Comparison of ENCODE assay signal across 8 cellular contexts in genomic region chr12:100163416-100164152, GRCh38. TPM values are rescaled to one million over a fixed set of nuclear protein-coding genes. Genes with fewer than 3 reads are reported as not detected.
DNase-seq lines count a peak whose midpoint lies in the region; ATAC-seq and TF ChIP-seq lines count a peak whose summit lies in the region.

No MANE protein-coding gene starts in this region.

- H3K4me3 Mint-ChIP-seq in Calu3 (ENCODE audit: low read depth, unreplicated experiment) = peak overlapping the region; percentile 65
- H3K4me3 Mint-ChIP-seq in activated T-cell treated with anti-CD3 and anti-CD28 coated beads, Interleukin-2, amount 50 U/mL, for 4 hours = peak overlapping the region; percentile 57
- peak overlapping the region; percentile 62 to 79 (median 72) for H3K4me3 Mint-ChIP-seq in naive thymus-derived CD8-positive, alpha-beta T cell

- H3K9me3 ChIP-seq in HUES6 (ENCODE audit: control insufficient read depth, insufficient read depth, low read depth, low read length) (peaks cover 5% of the 10 kb centered on the region; the same call in 1 of the 2 replicates), esophagus squamous epithelium (no peaks in the 10 kb centered on the region)

- H3K9ac ChIP-seq in HUES6 (ENCODE audit: low read length) = peak overlapping the region; percentile 4

- H3K4me3 ChIP-seq in HUES6 (ENCODE audit: low read depth, low read length) (peak overlapping the region; percentile 39), esophagus squamous epithelium (peak overlapping the region in 3 of 4 donors; percentile 18 to 52 (median 27))

- peak; percentile 88 for DNase-seq in Calu3
- DNase-seq in OCI-M1 (lab: John Stamatoyannopoulos, UW) = peak; percentile 91
- DNase-seq in activated T-cell treated with anti-CD3 and anti-CD28 coated beads, Interleukin-2, amount 50 U/mL, for 4 hours = peak; percentile 61
- DNase-seq in esophagus squamous epithelium (lab: John Stamatoyannopoulos, UW) = peak; percentile 10
- peak; percentile 46 to 79 (median 61) for DNase-seq in naive thymus-derived CD8-positive, alpha-beta T cell
- DNase-seq in stimulated activated naive CD4-positive, alpha-beta T cell treated with Interleukin-2 at 50 U/mL for 16 hours (lab: John Stamatoyannopoulos, UW) = peak; percentile 56

- H3K27me3 ChIP-seq in HUES6 (ENCODE audit: control insufficient read depth, insufficient read depth, low read length) = no peaks in the 10 kb centered on the region
- H3K27me3 ChIP-seq in esophagus squamous epithelium = no peaks in the 10 kb centered on the region

- 1 to 3% methylated on average over 16 of the region's 16 CpGs for WGBS in esophagus squamous epithelium, 2 donors

- H3K4me1 ChIP-seq in HUES6 (ENCODE audit: control insufficient read depth, insufficient read depth, low read length) = peaks cover 35% of the 10 kb centered on the region
- peaks cover 0 to 22% (median 7%) of the 10 kb centered on the region in 3 donors for H3K4me1 ChIP-seq in esophagus squamous epithelium

- peaks cover 13% of the 10 kb centered on the region for H3K4me1 Mint-ChIP-seq in Calu3 (ENCODE audit: low read depth, unreplicated experiment)
- peaks cover 8% of the 10 kb centered on the region for H3K4me1 Mint-ChIP-seq in activated T-cell treated with anti-CD3 and anti-CD28 coated beads, Interleukin-2, amount 50 U/mL, for 4 hours (ENCODE audit: low read depth)
- peaks cover 0 to 11% (median 10%) of the 10 kb centered on the region in 4 donors for H3K4me1 Mint-ChIP-seq in naive thymus-derived CD8-positive, alpha-beta T cell

- CTCF ChIA-PET in Calu3 (lab: Charles Lee) = interaction anchor here (0.6 to 1.8 kb wide), 7 partner anchors 9 to 348 kb away, joined by 3 to 11 read pairs (median 4); partner anchors contain the start of gene ACTR6

- TF ChIP-seq POLR2A in esophagus squamous epithelium (IDR thresholded peaks at IDR 0.05) = no peak

- peak overlapping the region; percentile 21; the same call in 1 of the 2 replicates for H3K27ac ChIP-seq in HUES6 (ENCODE audit: low read depth, low read length)
- H3K27ac ChIP-seq in esophagus squamous epithelium = peak overlapping the region in 1 of 4 donors; percentile 2

- TF ChIP-seq CTCF in Calu3 (IDR thresholded peaks at IDR 0.05; ENCODE audit: unreplicated experiment) = no peak
- peak in 3 of 6 experiments; percentile 4 to 44 (median 25) for TF ChIP-seq CTCF in esophagus squamous epithelium (IDR thresholded peaks at IDR 0.05)

- intact Hi-C loops in Calu3 (cut with micrococcal nuclease; ENCODE audit: unreplicated experiment) (no loop called here), esophagus squamous epithelium (cut with DNase I) (no loop called here)

- H3K27ac Mint-ChIP-seq in Calu3 (ENCODE audit: unreplicated experiment) = peak overlapping the region; percentile 14
- H3K27ac Mint-ChIP-seq in naive thymus-derived CD8-positive, alpha-beta T cell = peak overlapping the region in 3 of 10 donors; percentile 22 to 83 (median 39)

- H3K36me3 Mint-ChIP-seq in Calu3 (ENCODE audit: insufficient read depth, unreplicated experiment) = peaks cover 9% of the 10 kb centered on the region
- peaks cover 4% of the 10 kb centered on the region for H3K36me3 Mint-ChIP-seq in activated T-cell treated with anti-CD3 and anti-CD28 coated beads, Interleukin-2, amount 50 U/mL, for 4 hours (ENCODE audit: insufficient read depth)
- peaks cover 0 to under 1% (median 0%) of the 10 kb centered on the region in 3 donors for H3K36me3 Mint-ChIP-seq in naive thymus-derived CD8-positive, alpha-beta T cell

- no peaks in the 10 kb centered on the region for H3K9me3 Mint-ChIP-seq in Calu3 (ENCODE audit: low read depth, unreplicated experiment)
- H3K9me3 Mint-ChIP-seq in activated T-cell treated with anti-CD3 and anti-CD28 coated beads, Interleukin-2, amount 50 U/mL, for 4 hours = no peaks in the 10 kb centered on the region
- no peaks in the 10 kb centered on the region for H3K9me3 Mint-ChIP-seq in naive thymus-derived CD8-positive, alpha-beta T cell

- peak; percentile 99 for ATAC-seq in GM21528 (IDR thresholded peaks at IDR 0.05; ENCODE audit: low FRiP score, unreplicated experiment)
- peak; percentile 100 for ATAC-seq in activated T-cell treated with anti-CD3 and anti-CD28 coated beads, Interleukin-2, amount 50 U/mL, for 4 hours
- ATAC-seq in naive thymus-derived CD8-positive, alpha-beta T cell = peak; percentile 100

- POLR2A ChIA-PET in naive thymus-derived CD8-positive, alpha-beta T cell (lab: Charles Lee) = interaction anchor here (2.0 kb wide), 1 partner anchor 37 kb away, joined by 10 read pairs; the partner anchor contains the start of gene ACTR6

- H3K27me3 Mint-ChIP-seq in Calu3 (ENCODE audit: unreplicated experiment) = no peaks in the 10 kb centered on the region
- H3K27me3 Mint-ChIP-seq in activated T-cell treated with anti-CD3 and anti-CD28 coated beads, Interleukin-2, amount 50 U/mL, for 4 hours (ENCODE audit: low read depth) = no peaks in the 10 kb centered on the region
- H3K27me3 Mint-ChIP-seq in naive thymus-derived CD8-positive, alpha-beta T cell = no peaks in the 10 kb centered on the region

- no TSS peak for BruUV-seq in Calu3 (replicated peaks; lab: Mats Ljungman, UMichigan)

- peaks cover 5% of the 10 kb centered on the region; the same call in 1 of the 2 replicates for H3K36me3 ChIP-seq in HUES6 (ENCODE audit: control insufficient read depth, insufficient read depth, low read length)
- H3K36me3 ChIP-seq in esophagus squamous epithelium = no peaks in the 10 kb centered on the region

RNA-seq across cellular contexts. Expression of gene BLTP3B, which starts 20.9 kb away (rescaled TPM):
- 15.8 and 19.1 TPM in 2 replicates for total RNA-seq in Calu3 (2022)
- 10 to 100 TPM; 52.2 to 56.3 (median 54.6) TPM for total RNA-seq in activated T-cell treated with anti-CD3 and anti-CD28 coated beads, Interleukin-2, amount 50 U/mL, for 4 hours
- total RNA-seq in esophagus squamous epithelium = 10 to 100 TPM in 3 of 4 donors, 1 to 10 TPM in 1; 7.1 to 21.9 (median 13.5) TPM
- 10 to 100 TPM; 18.5 to 22.4 TPM for total RNA-seq in naive thymus-derived CD8-positive, alpha-beta T cell
- 10 to 100 TPM in 2 of 3 donors, 1 to 10 TPM in 1; 9.7 to 14.8 (median 12.1) TPM for polyA plus RNA-seq in naive thymus-derived CD8-positive, alpha-beta T cell

RNA-seq across cellular contexts. Expression of gene ACTR6, which starts 37.0 kb away (rescaled TPM):
- 35.2 and 35.4 TPM in 2 replicates for total RNA-seq in Calu3 (2022)
- 10 to 100 TPM; 23.2 to 26.3 (median 26.2) TPM for total RNA-seq in activated T-cell treated with anti-CD3 and anti-CD28 coated beads, Interleukin-2, amount 50 U/mL, for 4 hours
- 10 to 100 TPM; 14.2 to 21.0 (median 16.5) TPM for total RNA-seq in esophagus squamous epithelium
- total RNA-seq in naive thymus-derived CD8-positive, alpha-beta T cell = 10 to 100 TPM; 42.8 to 47.3 TPM
- polyA plus RNA-seq in naive thymus-derived CD8-positive, alpha-beta T cell = 10 to 100 TPM; 37.4 to 46.7 (median 38.5) TPM

Comparison
In these comparisons a context has a peak if more than half of its experiments do, and no peak if none do; other contexts are left out.
1. DNase-seq: peak in every context shown above with its lines; median percentile 91 in OCI-M1; 88 in Calu3; 61 in activated T-cell treated with anti-CD3 and anti-CD28 coated beads, Interleukin-2, amount 50 U/mL, for 4 hours; 61 in naive thymus-derived CD8-positive, alpha-beta T cell; 56 in stimulated activated naive CD4-positive, alpha-beta T cell treated with Interleukin-2 at 50 U/mL for 16 hours; 10 in esophagus squamous epithelium.